Comparison of ENCODE assay signal across 31 cellular contexts in genomic region chr5:172676914-172677475, GRCh38.
"Had no signal": no experiment of that assay in that cellular context is flagged by ENCODE, and none has a peak within 500 bp of the region (broad histone marks: within the 10 kb centered on the region; RNA-seq: fewer than 3 reads in every experiment).

No MANE protein-coding gene starts in this region.

- H3K9me3 Mint-ChIP-seq: activated CD4-positive, alpha-beta memory T cell treated with anti-CD3 and anti-CD28 coated beads for 36 hours; activated CD4-positive, alpha-beta T cell treated with anti-CD3 and anti-CD28 coated beads, Interleukin-2, amount 10 ng/mL, durations not matched to agents 24 days and 14 days; activated naive CD4-positive, alpha-beta T cell treated with anti-CD3 and anti-CD28 coated beads, Interleukin-2, amount 10 ng/mL, durations not matched to agents 7 days and 5 days; activated naive CD4-positive, alpha-beta T cell treated with anti-CD3 and anti-CD28 coated beads, Interleukin-2, amount 50 U/mL, for 72 hours; activated naive CD8-positive, alpha-beta T cell treated with anti-CD3 and anti-CD28 coated beads, Interleukin-2, amount 10 ng/mL, durations not matched to agents 7 days and 5 days; activated T-cell treated with anti-CD3 and anti-CD28 coated beads, Interleukin-2, amount 50 U/mL, for 24 hours; activated T-cell treated with anti-CD3 and anti-CD28 coated beads, Interleukin-2, amount 50 U/mL, for 72 hours; brain; central memory CD8-positive, alpha-beta T cell; T-helper 2 cell treated with Interferon-gamma antibody and Interleukin-4, amounts not matched to agents 5 μg/mL and 100 μg/mL, for 36 hours had no signal

- H3K36me3 Mint-ChIP-seq: activated CD4-positive, alpha-beta memory T cell treated with anti-CD3 and anti-CD28 coated beads for 36 hours; activated naive CD4-positive, alpha-beta T cell treated with anti-CD3 and anti-CD28 coated beads, Interleukin-2, amount 10 ng/mL, durations not matched to agents 7 days and 5 days; activated naive CD4-positive, alpha-beta T cell treated with anti-CD3 and anti-CD28 coated beads, Interleukin-2, amount 50 U/mL, for 72 hours; activated naive CD8-positive, alpha-beta T cell treated with anti-CD3 and anti-CD28 coated beads, Interleukin-2, amount 10 ng/mL, durations not matched to agents 7 days and 5 days had no signal

- H3K4me1 Mint-ChIP-seq: activated CD4-positive, alpha-beta T cell treated with anti-CD3 and anti-CD28 coated beads for 36 hours; activated CD4-positive, alpha-beta T cell treated with anti-CD3 and anti-CD28 coated beads, Interleukin-2, amount 10 ng/mL, durations not matched to agents 24 days and 14 days; activated naive CD4-positive, alpha-beta T cell treated with anti-CD3 and anti-CD28 coated beads, Interleukin-2, amount 10 ng/mL, durations not matched to agents 7 days and 5 days; central memory CD8-positive, alpha-beta T cell; endodermal cell had no signal

- H3K36me3 ChIP-seq: ascending aorta had no signal

- DNase-seq: activated CD4-positive, alpha-beta memory T cell treated with anti-CD3 and anti-CD28 coated beads for 36 hours; activated CD4-positive, alpha-beta T cell treated with anti-CD3 and anti-CD28 coated beads for 36 hours; activated CD4-positive, alpha-beta T cell treated with anti-CD3 and anti-CD28 coated beads, Interleukin-2, amount 10 ng/mL, durations not matched to agents 24 days and 14 days; activated CD4-positive, CD25-positive, alpha-beta regulatory T cell; activated CD4-positive, CD25-positive, alpha-beta regulatory T cell treated with anti-CD3 and anti-CD28 coated beads, Interleukin-2, amount 50 U/mL, for 72 hours; activated CD8-positive, alpha-beta memory T cell treated with anti-CD3 and anti-CD28 coated beads, Interleukin-2, amount 50 U/mL, for 48 hours; activated gamma-delta T cell; activated naive CD4-positive, alpha-beta T cell; activated naive CD4-positive, alpha-beta T cell treated with anti-CD3 and anti-CD28 coated beads, Interleukin-2, amount 10 ng/mL, durations not matched to agents 7 days and 5 days; activated naive CD8-positive, alpha-beta T cell treated with anti-CD3 and anti-CD28 coated beads, Interleukin-2, amount 10 ng/mL, durations not matched to agents 7 days and 5 days; activated T-cell treated with anti-CD3 and anti-CD28 coated beads for 4 hours; activated T-cell treated with anti-CD3 and anti-CD28 coated beads, Interleukin-2, amount 50 U/mL, for 24 hours; activated T-cell treated with anti-CD3 and anti-CD28 coated beads, Interleukin-2, amount 50 U/mL, for 72 hours; dorsolateral prefrontal cortex; effector memory CD4-positive, alpha-beta T cell; endodermal cell; erythroblast; foreskin keratinocyte; T-helper 1 cell; T-helper 17 cell; T1000; WERI-Rb-1 had no signal

- H3K27me3 Mint-ChIP-seq: activated CD4-positive, alpha-beta memory T cell treated with anti-CD3 and anti-CD28 coated beads for 36 hours; activated CD4-positive, alpha-beta T cell treated with anti-CD3 and anti-CD28 coated beads for 36 hours; activated T-cell treated with anti-CD3 and anti-CD28 coated beads, Interleukin-2, amount 50 U/mL, for 24 hours; brain; central memory CD8-positive, alpha-beta T cell; dendritic cell treated with granulocyte-macrophage colony-stimulating factor and Interleukin-4, amounts not matched to agents 40 ng/mL and 50 ng/mL, for 4 days; T-helper 17 cell had no signal

- H3K4me3 ChIP-seq: ascending aorta, coronary artery, dorsolateral prefrontal cortex, esophagus muscularis mucosa, gastroesophageal sphincter had no signal

- H3K4me1 ChIP-seq: foreskin keratinocyte had no signal

- H3K4me3 Mint-ChIP-seq: activated CD4-positive, alpha-beta memory T cell treated with anti-CD3 and anti-CD28 coated beads for 36 hours; activated CD4-positive, alpha-beta T cell treated with anti-CD3 and anti-CD28 coated beads for 36 hours; activated CD4-positive, alpha-beta T cell treated with anti-CD3 and anti-CD28 coated beads, Interleukin-2, amount 10 ng/mL, durations not matched to agents 24 days and 14 days; activated naive CD4-positive, alpha-beta T cell treated with anti-CD3 and anti-CD28 coated beads, Interleukin-2, amount 10 ng/mL, durations not matched to agents 7 days and 5 days; activated naive CD8-positive, alpha-beta T cell treated with anti-CD3 and anti-CD28 coated beads, Interleukin-2, amount 10 ng/mL, durations not matched to agents 7 days and 5 days; activated T-cell treated with anti-CD3 and anti-CD28 coated beads, Interleukin-2, amount 50 U/mL, for 24 hours; activated T-cell treated with anti-CD3 and anti-CD28 coated beads, Interleukin-2, amount 50 U/mL, for 72 hours; brain; central memory CD8-positive, alpha-beta T cell; dendritic cell treated with granulocyte-macrophage colony-stimulating factor and Interleukin-4, amounts not matched to agents 40 ng/mL and 50 ng/mL, for 4 days; endodermal cell; T-helper 17 cell; T-helper 2 cell treated with Interferon-gamma antibody and Interleukin-4, amounts not matched to agents 5 μg/mL and 100 μg/mL, for 36 hours had no signal

- H3K27ac Mint-ChIP-seq: activated CD4-positive, alpha-beta memory T cell treated with anti-CD3 and anti-CD28 coated beads for 36 hours; activated CD4-positive, alpha-beta T cell treated with anti-CD3 and anti-CD28 coated beads for 36 hours; activated CD4-positive, alpha-beta T cell treated with anti-CD3 and anti-CD28 coated beads, Interleukin-2, amount 10 ng/mL, durations not matched to agents 24 days and 14 days; activated naive CD4-positive, alpha-beta T cell treated with anti-CD3 and anti-CD28 coated beads, Interleukin-2, amount 10 ng/mL, durations not matched to agents 7 days and 5 days; activated naive CD4-positive, alpha-beta T cell treated with anti-CD3 and anti-CD28 coated beads, Interleukin-2, amount 50 U/mL, for 72 hours; activated naive CD8-positive, alpha-beta T cell treated with anti-CD3 and anti-CD28 coated beads, Interleukin-2, amount 10 ng/mL, durations not matched to agents 7 days and 5 days; activated T-cell treated with anti-CD3 and anti-CD28 coated beads, Interleukin-2, amount 50 U/mL, for 24 hours; activated T-cell treated with anti-CD3 and anti-CD28 coated beads, Interleukin-2, amount 50 U/mL, for 72 hours; dendritic cell treated with granulocyte-macrophage colony-stimulating factor and Interleukin-4, amounts not matched to agents 40 ng/mL and 50 ng/mL, for 4 days; endodermal cell; T-helper 17 cell; T-helper 2 cell treated with Interferon-gamma antibody and Interleukin-4, amounts not matched to agents 5 μg/mL and 100 μg/mL, for 36 hours had no signal

- H3K27ac ChIP-seq: ascending aorta, coronary artery, foreskin keratinocyte, WERI-Rb-1 had no signal

- H3K9me3 ChIP-seq: ascending aorta, esophagus muscularis mucosa, gastroesophageal sphincter had no signal

- ATAC-seq: activated CD4-positive, alpha-beta T cell treated with anti-CD3 and anti-CD28 coated beads for 36 hours; activated naive CD4-positive, alpha-beta T cell treated with anti-CD3 and anti-CD28 coated beads, Interleukin-2, amount 50 U/mL, for 72 hours; activated T-cell treated with anti-CD3 and anti-CD28 coated beads, Interleukin-2, amount 50 U/mL, for 72 hours; foreskin keratinocyte; gastroesophageal sphincter; T-helper 17 cell had no signal

- H3K27me3 ChIP-seq: ascending aorta, dorsolateral prefrontal cortex, esophagus muscularis mucosa, foreskin keratinocyte, gastroesophageal sphincter had no signal
